ENCODE assay signal across 8 cellular contexts in the genomic region with DNA sequence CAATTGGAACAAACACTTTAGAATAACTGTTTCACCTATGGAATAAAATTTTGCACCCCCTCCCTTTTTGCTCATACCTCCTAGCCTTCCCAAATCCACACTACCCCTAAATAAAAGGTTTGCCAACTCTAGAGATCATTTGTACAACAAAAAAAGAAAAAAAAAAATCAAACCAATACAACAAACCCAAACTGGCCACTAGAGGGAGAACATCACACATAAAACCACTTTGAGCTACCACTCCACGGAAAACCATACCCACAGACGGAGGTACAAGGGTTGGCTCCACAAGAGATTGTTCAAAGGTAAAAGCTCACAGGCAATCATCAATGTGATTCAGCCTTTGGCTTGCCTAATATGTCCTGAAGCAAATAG. TPM values are rescaled to one million over a fixed set of nuclear protein-coding genes. Genes with fewer than 3 reads are reported as not detected.
DNase-seq lines count a peak whose midpoint lies in the region; ATAC-seq and TF ChIP-seq lines count a peak whose summit lies in the region.

No MANE protein-coding gene starts in this region.

- no peak for TF ChIP-seq EP300 in sigmoid colon (IDR thresholded peaks at IDR 0.05)

- H3K36me3 ChIP-seq in GM23248 (ENCODE audit: low read depth), result no peaks in the 10 kb centered on the region
- H3K36me3 ChIP-seq in Karpas-422 (ENCODE audit: insufficient read depth, low read length), result no peaks in the 10 kb centered on the region
- H3K36me3 ChIP-seq in sigmoid colon, result no peaks in the 10 kb centered on the region

- peaks cover 3% of the 10 kb centered on the region for H3K36me3 Mint-ChIP-seq in activated naive CD8-positive, alpha-beta T cell treated with anti-CD3 and anti-CD28 coated beads for 36 hours

- H3K9ac ChIP-seq in GM23248 (peak overlapping the region; percentile 59), Karpas-422 (ENCODE audit: low read length) (no peak overlapping the region)

- in situ Hi-C loops in GM23248 (cut with MboI), result loop anchor here (5.0 kb wide), 1 partner anchor 292 kb away; no protein-coding TSS in a partner anchor

- H3K27ac Mint-ChIP-seq in activated naive CD8-positive, alpha-beta T cell treated with anti-CD3 and anti-CD28 coated beads for 36 hours, result peak overlapping the region; percentile 27

- H3K9me2 ChIP-seq in GM23248 (ENCODE audit: insufficient read depth), result no peaks in the 10 kb centered on the region
- no peaks in the 10 kb centered on the region for H3K9me2 ChIP-seq in Karpas-422 (replicated peaks; ENCODE audit: insufficient read depth, low read length)

- H3K4me1 Mint-ChIP-seq in activated naive CD8-positive, alpha-beta T cell treated with anti-CD3 and anti-CD28 coated beads for 36 hours, result peaks cover 22% of the 10 kb centered on the region

- H2AFZ ChIP-seq in GM23248, result peak overlapping the region; percentile 61
- no peak overlapping the region for H2AFZ ChIP-seq in Karpas-422 (ENCODE audit: low read length)

- 0 out of 2 replicates have a peak, but pooled peaks cover 9% of the 10 kb centered on the region for H3F3A ChIP-seq in GM23248 (ENCODE audit: insufficient read depth)

- no peaks in the 10 kb centered on the region for H4K20me1 ChIP-seq in GM23248 (ENCODE audit: insufficient read depth)
- no peaks in the 10 kb centered on the region for H4K20me1 ChIP-seq in Karpas-422 (ENCODE audit: insufficient read depth, low read depth, low read length)

- H3K27ac ChIP-seq in GM23248 (peak overlapping the region; percentile 56), Karpas-422 (ENCODE audit: low read length) (no peak overlapping the region), sigmoid colon (peak overlapping the region; percentile 12 to 65 (median 39))

- no peaks in the 10 kb centered on the region for H3K27me3 Mint-ChIP-seq in activated naive CD8-positive, alpha-beta T cell treated with anti-CD3 and anti-CD28 coated beads for 36 hours

- H3K9me3 Mint-ChIP-seq in activated naive CD8-positive, alpha-beta T cell treated with anti-CD3 and anti-CD28 coated beads for 36 hours, result no peaks in the 10 kb centered on the region

- peak overlapping the region; percentile 35 for H3K4me3 Mint-ChIP-seq in activated naive CD8-positive, alpha-beta T cell treated with anti-CD3 and anti-CD28 coated beads for 36 hours

- intact Hi-C loops in left cardiac atrium (cut with DNase I) (loop anchor here (1.0 to 10.0 kb wide), 3 partner anchors 144 to 287 kb away; a partner anchor contains a TSS), sigmoid colon (cut with DNase I) (loop anchor here (1.0 to 10.0 kb wide), 3 partner anchors 114 to 704 kb away; a partner anchor contains a TSS)

- H3K4me1 ChIP-seq in GM23248 (ENCODE audit: insufficient read depth) (peaks cover 15% of the 10 kb centered on the region), Karpas-422 (ENCODE audit: low read length) (no peaks in the 10 kb centered on the region), sigmoid colon (peaks cover 0 to 9% (median 0%) of the 10 kb centered on the region in 4 donors)

- H3K4me3 ChIP-seq in GM23248 (peak overlapping the region; percentile 51), Karpas-422 (ENCODE audit: low read length) (no peak overlapping the region), sigmoid colon (peak overlapping the region in 3 of 4 donors; percentile 17 to 34 (median 27))

- H3K79me2 ChIP-seq in GM23248 (ENCODE audit: insufficient read depth), result no peaks in the 10 kb centered on the region
- H3K79me2 ChIP-seq in Karpas-422 (ENCODE audit: low read length), result no peaks in the 10 kb centered on the region

- no peak for TF ChIP-seq POLR2A in sigmoid colon (IDR thresholded peaks at IDR 0.05)

- peak; percentile 87 to 91 for ATAC-seq in left cardiac atrium
- no peak for ATAC-seq in HG02970 (IDR thresholded peaks at IDR 0.05; ENCODE audit: low FRiP score, unreplicated experiment)

- H3K9me3 ChIP-seq in GM23248 (ENCODE audit: low read depth), result no peaks in the 10 kb centered on the region
- H3K9me3 ChIP-seq in Karpas-422 (ENCODE audit: low read length), result no peaks in the 10 kb centered on the region
- H3K9me3 ChIP-seq in sigmoid colon, result no peaks in the 10 kb centered on the region

- H3K27me3 ChIP-seq in GM23248 (replicated peaks; ENCODE audit: insufficient read depth) (no peaks in the 10 kb centered on the region), Karpas-422 (ENCODE audit: low read length) (no peaks in the 10 kb centered on the region), sigmoid colon (no peaks in the 10 kb centered on the region)

- WGBS in GM23248 (ENCODE audit: low coverage in 1 of 2, low lambda C conversion rate in 2 of 2, missing lambda C conversion rate in 2 of 2), 2 experiments, result 2 to 5% methylated on average over 2 of the region's 2 CpGs
- WGBS in sigmoid colon, 2 donors, result 0% methylated on average over 2 of the region's 2 CpGs

- H3K4me2 ChIP-seq in GM23248 (ENCODE audit: unreplicated experiment) (peak overlapping the region; percentile 82), Karpas-422 (ENCODE audit: low read depth, low read length, poor library complexity, severe bottlenecking) (no peak overlapping the region)

- DNase-seq in GF-D8 (lab: John Stamatoyannopoulos, UW) (peak; percentile 57), GM23248 (peak; percentile 79), Karpas-422 (peak; percentile 82), SHP77 treated with DMSO at 0.1 percent for 48 hours (lab: John Stamatoyannopoulos, UW) (peak; percentile 19), left cardiac atrium (no peak), sigmoid colon (no peak)
- peak; percentile 30 for DNase-seq in activated naive CD8-positive, alpha-beta T cell treated with anti-CD3 and anti-CD28 coated beads for 36 hours

- peak; percentile 51 to 77 (median 72) for TF ChIP-seq CTCF in sigmoid colon (IDR thresholded peaks at IDR 0.05)

RNA-seq across cellular contexts. Expression of a gene that starts 47.6 kb away (rescaled TPM):
- 6.1 and 12.5 TPM in 2 replicates for total RNA-seq in GM23248 (2014; rRNA removed; shearing (Covaris generic))
- polyA plus RNA-seq in GM23248 (2016; fragmentation: Nextera tagmentation; extraction: Ambion mirVana), result 7.0 and 7.2 TPM in 2 replicates
- 6.0 and 16.9 TPM in 2 replicates for total RNA-seq in Karpas-422 (2014; rRNA removed; shearing (Covaris generic); ENCODE audit: low replicate concordance)
- total RNA-seq in activated naive CD8-positive, alpha-beta T cell treated with anti-CD3 and anti-CD28 coated beads for 36 hours, result 10 to 100 TPM; 23.6 to 25.0 TPM
- total RNA-seq in left cardiac atrium, result 10 to 100 TPM; 12.3 to 12.9 TPM
- 10 to 100 TPM; 15.3 to 36.4 (median 28.6) TPM for total RNA-seq in sigmoid colon
- 10 to 100 TPM in 2 of 3 donors, 1 to 10 TPM in 1; 8.8 to 12.6 (median 10.6) TPM for polyA plus RNA-seq in sigmoid colon

Comparison
In these comparisons a context has a peak if more than half of its experiments do, and no peak if none do; other contexts are left out.
1. DNase-seq: peak in GF-D8 (single experiment), GM23248 (single experiment), Karpas-422 (single experiment), SHP77 treated with DMSO at 0.1 percent for 48 hours (single experiment) and activated naive CD8-positive, alpha-beta T cell treated with anti-CD3 and anti-CD28 coated beads for 36 hours (single experiment); none in left cardiac atrium (single experiment) and sigmoid colon (single experiment).